In genomic region chr11:18650859-18651557, GRCh38 we compare ENCODE assay signal across 2 cellular contexts.
TF ChIP-seq lines count a peak whose summit lies in the region.

No MANE protein-coding gene starts in this region.

TF ChIP-seq in IMR-90, 13 proteins besides CTCF, POLR2A, EP300 and RAD21:
- TF ChIP-seq CHD1 (IDR thresholded peaks at IDR 0.05; ENCODE audit: low read depth, low read length) (no peak), SMC3 (IDR thresholded peaks at IDR 0.05; ENCODE audit: low read depth, low read length) (peak; percentile 59)

TF ChIP-seq in H1, 55 proteins besides CTCF, POLR2A, EP300 and RAD21:
- no peak for TF ChIP-seq SUZ12 (IDR thresholded peaks at IDR 0.05; ENCODE audit: low read length)
- TF ChIP-seq JUND (IDR thresholded peaks at IDR 0.05; ENCODE audit: low read length) = no peak
- TF ChIP-seq YY1 (IDR thresholded peaks at IDR 0.05; ENCODE audit: low read depth, low read length) = peak; percentile 57; the same call in 1 of the 2 replicates
- no peak for TF ChIP-seq MAFK (IDR thresholded peaks at IDR 0.05; ENCODE audit: low read depth, low read length)
- TF ChIP-seq RBBP5 (IDR thresholded peaks at IDR 0.05; ENCODE audit: borderline replicate concordance, low read depth, low read length) = no peak
- peak; percentile 67 for TF ChIP-seq TAF1 (IDR thresholded peaks at IDR 0.05; ENCODE audit: low read depth, low read length)
- TF ChIP-seq TBP (IDR thresholded peaks at IDR 0.05; ENCODE audit: low read depth, low read length) = 0 out of 2 replicates have a peak, but pooled peaks have one; percentile 59
